In genomic region chr3:29557186-29557585, GRCh38 we compare ENCODE assay signal across 21 cellular contexts.
"Had no signal": no experiment of that assay in that cellular context is flagged by ENCODE, and none has a peak within 500 bp of the region (broad histone marks: within the 10 kb centered on the region; RNA-seq: fewer than 3 reads in every experiment).

No MANE protein-coding gene starts in this region.

- H3K27me3 ChIP-seq: cardiac muscle cell, pancreas, right lobe of liver, testis, upper lobe of right lung had no signal

- H3K4me3 ChIP-seq: cardiac muscle cell, pancreas, right lobe of liver, testis, upper lobe of right lung had no signal

- H3K27ac Mint-ChIP-seq: activated B cell treated with CpG ODN at 0.5 μM for 24 hours; activated CD4-positive, alpha-beta memory T cell treated with anti-CD3 and anti-CD28 coated beads for 36 hours; activated T-helper 1 cell treated with anti-CD3 and anti-CD28 coated beads, Interleukin-12 subunit alpha, Interleukin-12 subunit beta, Interleukin-2, Interleukin-4 antibody, amounts not matched to agents 30 ng/mL and 10 ng/mL and 1 ng/mL, durations not matched to agents 14 hours and 24 hours and 36 hours; naive thymus-derived CD4-positive, alpha-beta T cell; stimulated activated memory B cell treated with anti-CD40 and anti-IgM and Interleukin-4, amounts not matched to agents 10 μg/mL and 1 μg/mL and 100 μg/mL, for 72 hours had no signal

- H3K4me1 Mint-ChIP-seq: activated B cell treated with CpG ODN at 0.5 μM for 24 hours; stimulated activated memory B cell treated with anti-CD40 and anti-IgM and Interleukin-4, amounts not matched to agents 10 μg/mL and 1 μg/mL and 100 μg/mL, for 72 hours had no signal

- ATAC-seq: left ventricle myocardium superior; naive thymus-derived CD4-positive, alpha-beta T cell; pancreas; right lobe of liver; SK-N-SH treated with all-trans-retinoic acid at 6 μM for 48 hours; stimulated activated memory B cell treated with anti-CD40 and anti-IgM and Interleukin-4, amounts not matched to agents 10 μg/mL and 1 μg/mL and 100 μg/mL, for 72 hours; upper lobe of right lung had no signal

- DNase-seq: activated B cell treated with CpG ODN at 0.5 μM for 24 hours; activated CD4-positive, alpha-beta memory T cell treated with anti-CD3 and anti-CD28 coated beads for 36 hours; activated CD4-positive, alpha-beta T cell treated with anti-CD3 and anti-CD28 coated beads for 4 hours; activated naive CD4-positive, alpha-beta T cell; activated T-cell treated with anti-CD3 and anti-CD28 coated beads for 4 hours; aorta; head of caudate nucleus; left ventricle myocardium superior; naive thymus-derived CD4-positive, alpha-beta T cell; pancreas; right lobe of liver; stimulated activated CD4-positive, alpha-beta T cell treated with anti-CD3 and anti-CD28 coated beads, Interleukin-4, amount 100 ng/mL, for 4 hours; T-helper 1 cell; T-helper 9 cell; testis; upper lobe of right lung had no signal

- H3K27me3 Mint-ChIP-seq: activated B cell treated with CpG ODN at 0.5 μM for 24 hours; activated CD4-positive, alpha-beta memory T cell treated with anti-CD3 and anti-CD28 coated beads for 36 hours; stimulated activated memory B cell treated with anti-CD40 and anti-IgM and Interleukin-4, amounts not matched to agents 10 μg/mL and 1 μg/mL and 100 μg/mL, for 72 hours had no signal

- H3K9me3 ChIP-seq: pancreas, right lobe of liver, testis, upper lobe of right lung had no signal

- H3K9me3 Mint-ChIP-seq: activated B cell treated with CpG ODN at 0.5 μM for 24 hours; activated CD4-positive, alpha-beta memory T cell treated with anti-CD3 and anti-CD28 coated beads for 36 hours; activated T-helper 1 cell treated with anti-CD3 and anti-CD28 coated beads, Interleukin-12 subunit alpha, Interleukin-12 subunit beta, Interleukin-2, Interleukin-4 antibody, amounts not matched to agents 30 ng/mL and 10 ng/mL and 1 ng/mL, durations not matched to agents 14 hours and 24 hours and 36 hours had no signal

- H3K36me3 ChIP-seq: cardiac muscle cell, pancreas, right lobe of liver, upper lobe of right lung had no signal

- H3K4me1 ChIP-seq: pancreas, right lobe of liver had no signal

- H3K36me3 Mint-ChIP-seq: activated CD4-positive, alpha-beta memory T cell treated with anti-CD3 and anti-CD28 coated beads for 36 hours; stimulated activated memory B cell treated with anti-CD40 and anti-IgM and Interleukin-4, amounts not matched to agents 10 μg/mL and 1 μg/mL and 100 μg/mL, for 72 hours had no signal

- H3K27ac ChIP-seq: cardiac muscle cell, epithelial cell of prostate, pancreas, right lobe of liver, testis, upper lobe of right lung had no signal

- H3K4me3 Mint-ChIP-seq: activated B cell treated with CpG ODN at 0.5 μM for 24 hours; activated CD4-positive, alpha-beta memory T cell treated with anti-CD3 and anti-CD28 coated beads for 36 hours; activated T-helper 1 cell treated with anti-CD3 and anti-CD28 coated beads, Interleukin-12 subunit alpha, Interleukin-12 subunit beta, Interleukin-2, Interleukin-4 antibody, amounts not matched to agents 30 ng/mL and 10 ng/mL and 1 ng/mL, durations not matched to agents 14 hours and 24 hours and 36 hours; naive thymus-derived CD4-positive, alpha-beta T cell; stimulated activated memory B cell treated with anti-CD40 and anti-IgM and Interleukin-4, amounts not matched to agents 10 μg/mL and 1 μg/mL and 100 μg/mL, for 72 hours had no signal
